1 cellular context compared by ENCODE assay signal in genomic region chr7:100568936-100569844, GRCh38.
TF ChIP-seq lines count a peak whose summit lies in the region.

No MANE protein-coding gene starts in this region.

TF ChIP-seq in WTC11, 78 proteins besides CTCF, POLR2A, EP300 and RAD21 (continued from another document):
- TF ChIP-seq ZSCAN18 (CRISPR knock-in tag; IDR thresholded peaks at IDR 0.05) (no peak), NFYB (CRISPR knock-in tag; conservative IDR thresholded peaks at IDR 0.05; ENCODE audit: low read depth) (no peak), CREM (CRISPR knock-in tag; IDR thresholded peaks at IDR 0.05) (no peak), JUN (CRISPR knock-in tag; IDR thresholded peaks at IDR 0.05) (no peak), NFATC4 (CRISPR knock-in tag; IDR thresholded peaks at IDR 0.05) (0 out of 2 replicates have a peak, but pooled peaks have one; percentile 3), ATF1 (CRISPR knock-in tag; IDR thresholded peaks at IDR 0.05) (no peak)
